In the genomic region with DNA sequence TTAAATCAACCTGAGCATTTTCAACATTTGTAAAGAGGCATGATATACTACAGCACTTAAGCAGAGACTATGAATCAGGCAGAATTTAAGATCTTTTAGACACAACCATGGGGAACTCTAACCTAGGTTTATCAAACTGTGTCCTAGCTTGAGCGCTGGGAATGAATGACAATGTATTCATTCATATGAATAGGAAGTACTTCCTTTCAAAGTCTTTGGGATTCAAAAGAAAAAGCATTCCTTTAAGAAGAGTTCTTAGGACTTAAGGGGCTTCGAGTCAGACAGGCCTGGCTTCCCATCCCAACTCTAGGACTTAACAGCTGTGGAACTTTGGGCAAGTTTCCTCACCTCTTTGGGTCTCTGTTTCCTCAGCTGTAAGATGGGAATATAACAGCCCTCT, we compare ENCODE assay signal across 1 cellular context.
TF ChIP-seq lines count a peak whose summit lies in the region.

No MANE protein-coding gene starts in this region.

TF ChIP-seq in WTC11, 78 proteins besides CTCF, POLR2A, EP300 and RAD21 (continued from another document):
- no peak for TF ChIP-seq PRDM15 (CRISPR knock-in tag; IDR thresholded peaks at IDR 0.05)
- no peak for TF ChIP-seq EMX1 (CRISPR knock-in tag; IDR thresholded peaks at IDR 0.05)
- no peak for TF ChIP-seq ATF3 (CRISPR knock-in tag; conservative IDR thresholded peaks at IDR 0.05)
- TF ChIP-seq, protein P1, sequence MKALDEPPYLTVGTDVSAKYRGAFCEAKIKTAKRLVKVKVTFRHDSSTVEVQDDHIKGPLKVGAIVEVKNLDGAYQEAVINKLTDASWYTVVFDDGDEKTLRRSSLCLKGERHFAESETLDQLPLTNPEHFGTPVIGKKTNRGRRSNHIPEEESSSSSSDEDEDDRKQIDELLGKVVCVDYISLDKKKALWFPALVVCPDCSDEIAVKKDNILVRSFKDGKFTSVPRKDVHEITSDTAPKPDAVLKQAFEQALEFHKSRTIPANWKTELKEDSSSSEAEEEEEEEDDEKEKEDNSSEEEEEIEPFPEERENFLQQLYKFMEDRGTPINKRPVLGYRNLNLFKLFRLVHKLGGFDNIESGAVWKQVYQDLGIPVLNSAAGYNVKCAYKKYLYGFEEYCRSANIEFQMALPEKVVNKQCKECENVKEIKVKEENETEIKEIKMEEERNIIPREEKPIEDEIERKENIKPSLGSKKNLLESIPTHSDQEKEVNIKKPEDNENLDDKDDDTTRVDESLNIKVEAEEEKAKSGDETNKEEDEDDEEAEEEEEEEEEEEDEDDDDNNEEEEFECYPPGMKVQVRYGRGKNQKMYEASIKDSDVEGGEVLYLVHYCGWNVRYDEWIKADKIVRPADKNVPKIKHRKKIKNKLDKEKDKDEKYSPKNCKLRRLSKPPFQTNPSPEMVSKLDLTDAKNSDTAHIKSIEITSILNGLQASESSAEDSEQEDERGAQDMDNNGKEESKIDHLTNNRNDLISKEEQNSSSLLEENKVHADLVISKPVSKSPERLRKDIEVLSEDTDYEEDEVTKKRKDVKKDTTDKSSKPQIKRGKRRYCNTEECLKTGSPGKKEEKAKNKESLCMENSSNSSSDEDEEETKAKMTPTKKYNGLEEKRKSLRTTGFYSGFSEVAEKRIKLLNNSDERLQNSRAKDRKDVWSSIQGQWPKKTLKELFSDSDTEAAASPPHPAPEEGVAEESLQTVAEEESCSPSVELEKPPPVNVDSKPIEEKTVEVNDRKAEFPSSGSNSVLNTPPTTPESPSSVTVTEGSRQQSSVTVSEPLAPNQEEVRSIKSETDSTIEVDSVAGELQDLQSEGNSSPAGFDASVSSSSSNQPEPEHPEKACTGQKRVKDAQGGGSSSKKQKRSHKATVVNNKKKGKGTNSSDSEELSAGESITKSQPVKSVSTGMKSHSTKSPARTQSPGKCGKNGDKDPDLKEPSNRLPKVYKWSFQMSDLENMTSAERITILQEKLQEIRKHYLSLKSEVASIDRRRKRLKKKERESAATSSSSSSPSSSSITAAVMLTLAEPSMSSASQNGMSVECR (CRISPR knock-in tag; IDR thresholded peaks at IDR 0.05; ENCODE audit: borderline replicate concordance), result no peak
- no peak for TF ChIP-seq ETV6 (CRISPR knock-in tag; IDR thresholded peaks at IDR 0.05)
- TF ChIP-seq, protein P2, sequence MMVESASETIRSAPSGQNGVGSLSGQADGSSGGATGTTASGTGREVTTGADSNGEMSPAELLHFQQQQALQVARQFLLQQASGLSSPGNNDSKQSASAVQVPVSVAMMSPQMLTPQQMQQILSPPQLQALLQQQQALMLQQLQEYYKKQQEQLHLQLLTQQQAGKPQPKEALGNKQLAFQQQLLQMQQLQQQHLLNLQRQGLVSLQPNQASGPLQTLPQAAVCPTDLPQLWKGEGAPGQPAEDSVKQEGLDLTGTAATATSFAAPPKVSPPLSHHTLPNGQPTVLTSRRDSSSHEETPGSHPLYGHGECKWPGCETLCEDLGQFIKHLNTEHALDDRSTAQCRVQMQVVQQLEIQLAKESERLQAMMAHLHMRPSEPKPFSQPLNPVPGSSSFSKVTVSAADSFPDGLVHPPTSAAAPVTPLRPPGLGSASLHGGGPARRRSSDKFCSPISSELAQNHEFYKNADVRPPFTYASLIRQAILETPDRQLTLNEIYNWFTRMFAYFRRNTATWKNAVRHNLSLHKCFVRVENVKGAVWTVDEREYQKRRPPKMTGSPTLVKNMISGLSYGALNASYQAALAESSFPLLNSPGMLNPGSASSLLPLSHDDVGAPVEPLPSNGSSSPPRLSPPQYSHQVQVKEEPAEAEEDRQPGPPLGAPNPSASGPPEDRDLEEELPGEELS (CRISPR knock-in tag; IDR thresholded peaks at IDR 0.05), result no peak
- TF ChIP-seq ATF1 (CRISPR knock-in tag; IDR thresholded peaks at IDR 0.05), result no peak
- TF ChIP-seq, protein P3, sequence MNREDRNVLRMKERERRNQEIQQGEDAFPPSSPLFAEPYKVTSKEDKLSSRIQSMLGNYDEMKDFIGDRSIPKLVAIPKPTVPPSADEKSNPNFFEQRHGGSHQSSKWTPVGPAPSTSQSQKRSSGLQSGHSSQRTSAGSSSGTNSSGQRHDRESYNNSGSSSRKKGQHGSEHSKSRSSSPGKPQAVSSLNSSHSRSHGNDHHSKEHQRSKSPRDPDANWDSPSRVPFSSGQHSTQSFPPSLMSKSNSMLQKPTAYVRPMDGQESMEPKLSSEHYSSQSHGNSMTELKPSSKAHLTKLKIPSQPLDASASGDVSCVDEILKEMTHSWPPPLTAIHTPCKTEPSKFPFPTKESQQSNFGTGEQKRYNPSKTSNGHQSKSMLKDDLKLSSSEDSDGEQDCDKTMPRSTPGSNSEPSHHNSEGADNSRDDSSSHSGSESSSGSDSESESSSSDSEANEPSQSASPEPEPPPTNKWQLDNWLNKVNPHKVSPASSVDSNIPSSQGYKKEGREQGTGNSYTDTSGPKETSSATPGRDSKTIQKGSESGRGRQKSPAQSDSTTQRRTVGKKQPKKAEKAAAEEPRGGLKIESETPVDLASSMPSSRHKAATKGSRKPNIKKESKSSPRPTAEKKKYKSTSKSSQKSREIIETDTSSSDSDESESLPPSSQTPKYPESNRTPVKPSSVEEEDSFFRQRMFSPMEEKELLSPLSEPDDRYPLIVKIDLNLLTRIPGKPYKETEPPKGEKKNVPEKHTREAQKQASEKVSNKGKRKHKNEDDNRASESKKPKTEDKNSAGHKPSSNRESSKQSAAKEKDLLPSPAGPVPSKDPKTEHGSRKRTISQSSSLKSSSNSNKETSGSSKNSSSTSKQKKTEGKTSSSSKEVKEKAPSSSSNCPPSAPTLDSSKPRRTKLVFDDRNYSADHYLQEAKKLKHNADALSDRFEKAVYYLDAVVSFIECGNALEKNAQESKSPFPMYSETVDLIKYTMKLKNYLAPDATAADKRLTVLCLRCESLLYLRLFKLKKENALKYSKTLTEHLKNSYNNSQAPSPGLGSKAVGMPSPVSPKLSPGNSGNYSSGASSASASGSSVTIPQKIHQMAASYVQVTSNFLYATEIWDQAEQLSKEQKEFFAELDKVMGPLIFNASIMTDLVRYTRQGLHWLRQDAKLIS (CRISPR knock-in tag; IDR thresholded peaks at IDR 0.05; ENCODE audit: borderline replicate concordance), result no peak
- TF ChIP-seq ZNF425 (CRISPR knock-in tag; conservative IDR thresholded peaks at IDR 0.05), result no peak
- TF ChIP-seq MYBL2 (CRISPR knock-in tag; IDR thresholded peaks at IDR 0.05), result no peak
- no peak for TF ChIP-seq ZNF263 (CRISPR knock-in tag; IDR thresholded peaks at IDR 0.05; ENCODE audit: low read depth)
- TF ChIP-seq TEAD4 (CRISPR knock-in tag; IDR thresholded peaks at IDR 0.05), result no peak
- no peak for TF ChIP-seq SP1 (CRISPR knock-in tag; conservative IDR thresholded peaks at IDR 0.05)
